Comparison of ENCODE assay signal across 10 cellular contexts in the genomic region with DNA sequence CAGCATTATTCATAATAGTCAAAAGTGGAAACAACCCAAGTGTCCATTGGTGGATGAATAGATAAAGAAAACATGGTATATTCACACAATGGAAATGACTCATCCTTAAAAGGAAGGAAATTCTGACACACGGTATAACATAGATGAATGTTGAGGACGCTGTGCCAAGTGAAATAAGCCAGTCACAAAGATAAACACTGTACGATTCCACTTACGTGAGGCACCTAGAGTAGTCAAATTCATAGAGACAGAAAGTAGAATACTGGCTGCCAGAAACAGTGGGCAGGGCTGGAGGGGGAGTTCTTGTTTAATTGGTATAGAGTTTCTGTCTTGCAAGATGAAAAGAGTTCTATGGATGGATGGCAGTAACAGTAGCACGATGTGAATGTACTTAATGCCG. TPM values are rescaled to one million over a fixed set of nuclear protein-coding genes. Genes with fewer than 3 reads are reported as not detected.
DNase-seq lines count a peak whose midpoint lies in the region; ATAC-seq, FAIRE-seq and TF ChIP-seq lines count a peak whose summit lies in the region.
"Had no signal": no experiment of that assay in that cellular context is flagged by ENCODE, and none has a peak within 500 bp of the region (broad histone marks: within the 10 kb centered on the region; RNA-seq: fewer than 3 reads in every experiment).

No MANE protein-coding gene starts in this region.

- H3K27ac ChIP-seq in body of pancreas (no peak overlapping the region), small intestine (ENCODE audit: low read depth in 1 of 2, low read length in 1 of 2) (no peak overlapping the region)

- no peaks in the 10 kb centered on the region for H3K27me3 ChIP-seq in body of pancreas
- no peaks in the 10 kb centered on the region for H3K27me3 ChIP-seq in small intestine (ENCODE audit: control insufficient read depth in 2 of 2, insufficient read depth in 2 of 2, low read length in 2 of 2)

- H3K27ac Mint-ChIP-seq in activated CD4-positive, alpha-beta T cell treated with anti-CD3 and anti-CD28 coated beads, Interleukin-2, amount 10 ng/mL, durations not matched to agents 24 days and 14 days = peak overlapping the region; percentile 46
- peak overlapping the region; percentile 71 for H3K27ac Mint-ChIP-seq in chondrocyte (ENCODE audit: unreplicated experiment)
- H3K27ac Mint-ChIP-seq in naive thymus-derived CD8-positive, alpha-beta T cell = no peak overlapping the region
- H3K27ac Mint-ChIP-seq: CD8-positive, alpha-beta memory T cell had no signal

- intact Hi-C loops in activated CD4-positive, alpha-beta T cell treated with anti-CD3 and anti-CD28 coated beads, Interleukin-2, amount 10 ng/mL, durations not matched to agents 24 days and 14 days (cut with micrococcal nuclease) = loop anchor here (1.0 to 2.0 kb wide), 3 partner anchors 26 to 215 kb away; a partner anchor contains a TSS
- intact Hi-C loops in body of pancreas (cut with DNase I) = no loop called here

- peak; percentile 64 for DNase-seq in activated CD4-positive, alpha-beta T cell treated with anti-CD3 and anti-CD28 coated beads, Interleukin-2, amount 10 ng/mL, durations not matched to agents 24 days and 14 days
- no peak for DNase-seq in activated CD4-positive, alpha-beta T cell treated with anti-CD3 and anti-CD28 coated beads for 4 hours
- DNase-seq in OCI-M1 (lab: John Stamatoyannopoulos, UW) (peak; percentile 43), chondrocyte (ENCODE audit: low spot score) (no peak), body of pancreas (no peak), small intestine (no peak)
- DNase-seq in stimulated activated CD4-positive, alpha-beta T cell treated with anti-CD3 and anti-CD28 coated beads, Interleukin-2, amount 100 ng/mL, for 4 hours (ENCODE audit: low read depth) = peak; percentile 4
- no peak for DNase-seq in naive thymus-derived CD8-positive, alpha-beta T cell
- DNase-seq: CD8-positive, alpha-beta memory T cell; NCI-H526 had no signal

- 62 to 74% methylated on average over 6 of the region's 6 CpGs for WGBS in body of pancreas, 2 donors
- WGBS in small intestine, 3 donors = 65 to 80% (median 75%) methylated on average over 6 of the region's 6 CpGs

- H3K9me3 Mint-ChIP-seq in activated CD4-positive, alpha-beta T cell treated with anti-CD3 and anti-CD28 coated beads, Interleukin-2, amount 10 ng/mL, durations not matched to agents 24 days and 14 days = no peaks in the 10 kb centered on the region
- no peaks in the 10 kb centered on the region for H3K9me3 Mint-ChIP-seq in chondrocyte (ENCODE audit: low read depth)
- H3K9me3 Mint-ChIP-seq in naive thymus-derived CD8-positive, alpha-beta T cell = no peaks in the 10 kb centered on the region
- H3K9me3 Mint-ChIP-seq: CD8-positive, alpha-beta memory T cell had no signal

- FAIRE-seq in small intestine (lab: Jason Lieb, UNC) = no peak

- H3K36me3 ChIP-seq in body of pancreas (replicated peaks in 1 of 2; ENCODE audit: insufficient read depth in 1 of 2, low read depth in 2 of 2) = no peaks in the 10 kb centered on the region
- H3K36me3 ChIP-seq in small intestine (ENCODE audit: control insufficient read depth in 2 of 2, insufficient read depth in 2 of 2, low read length in 2 of 2) = no peaks in the 10 kb centered on the region

- no peaks in the 10 kb centered on the region for H3K4me1 ChIP-seq in body of pancreas
- H3K4me1 ChIP-seq in small intestine (ENCODE audit: control insufficient read depth in 2 of 2, insufficient read depth in 1 of 2, low read depth in 1 of 2, low read length in 1 of 2) = no peaks in the 10 kb centered on the region

- TF ChIP-seq POLR2A in body of pancreas (IDR thresholded peaks at IDR 0.05) = no peak

- POLR2A ChIA-PET in naive thymus-derived CD8-positive, alpha-beta T cell (lab: Charles Lee) = no interaction called here

- no peak overlapping the region for H3K4me3 Mint-ChIP-seq in activated CD4-positive, alpha-beta T cell treated with anti-CD3 and anti-CD28 coated beads, Interleukin-2, amount 10 ng/mL, durations not matched to agents 24 days and 14 days
- no peak overlapping the region for H3K4me3 Mint-ChIP-seq in chondrocyte (ENCODE audit: unreplicated experiment)
- H3K4me3 Mint-ChIP-seq in naive thymus-derived CD8-positive, alpha-beta T cell = no peak overlapping the region
- H3K4me3 Mint-ChIP-seq: CD8-positive, alpha-beta memory T cell had no signal

- ATAC-seq in naive thymus-derived CD8-positive, alpha-beta T cell = no peak
- ATAC-seq in body of pancreas = no peak

- no peaks in the 10 kb centered on the region for H3K9me3 ChIP-seq in body of pancreas
- H3K9me3 ChIP-seq in small intestine (ENCODE audit: control insufficient read depth, low read depth) = no peaks in the 10 kb centered on the region

- no peaks in the 10 kb centered on the region for H3K36me3 Mint-ChIP-seq in activated CD4-positive, alpha-beta T cell treated with anti-CD3 and anti-CD28 coated beads, Interleukin-2, amount 10 ng/mL, durations not matched to agents 24 days and 14 days (ENCODE audit: low read depth)
- H3K36me3 Mint-ChIP-seq in chondrocyte (ENCODE audit: low read depth) = no peaks in the 10 kb centered on the region
- peaks cover 0 to 3% (median 0%) of the 10 kb centered on the region in 3 donors for H3K36me3 Mint-ChIP-seq in naive thymus-derived CD8-positive, alpha-beta T cell

- H3K4me3 ChIP-seq in body of pancreas (no peak overlapping the region), small intestine (ENCODE audit: low read depth in 1 of 2, low read length in 2 of 2) (no peak overlapping the region)

- no peaks in the 10 kb centered on the region for H3K27me3 Mint-ChIP-seq in activated CD4-positive, alpha-beta T cell treated with anti-CD3 and anti-CD28 coated beads, Interleukin-2, amount 10 ng/mL, durations not matched to agents 24 days and 14 days
- H3K27me3 Mint-ChIP-seq in chondrocyte (ENCODE audit: low read depth) = no peaks in the 10 kb centered on the region
- H3K27me3 Mint-ChIP-seq in naive thymus-derived CD8-positive, alpha-beta T cell = no peaks in the 10 kb centered on the region
- H3K27me3 Mint-ChIP-seq: CD8-positive, alpha-beta memory T cell had no signal

- peaks cover 10% of the 10 kb centered on the region for H3K4me1 Mint-ChIP-seq in activated CD4-positive, alpha-beta T cell treated with anti-CD3 and anti-CD28 coated beads, Interleukin-2, amount 10 ng/mL, durations not matched to agents 24 days and 14 days
- H3K4me1 Mint-ChIP-seq in chondrocyte (ENCODE audit: low read depth) = peaks cover 8% of the 10 kb centered on the region
- peaks cover 3 to 10% (median 6%) of the 10 kb centered on the region in 4 donors for H3K4me1 Mint-ChIP-seq in naive thymus-derived CD8-positive, alpha-beta T cell

- TF ChIP-seq CTCF in chondrocyte (IDR thresholded peaks at IDR 0.05) (no peak), body of pancreas (IDR thresholded peaks at IDR 0.05) (no peak)

RNA-seq across cellular contexts. Expression of a gene that starts 26.6 kb away (rescaled TPM):
- 21.2 and 21.7 TPM in 2 replicates for total RNA-seq in activated CD4-positive, alpha-beta T cell treated with anti-CD3 and anti-CD28 coated beads, Interleukin-2, amount 10 ng/mL, durations not matched to agents 24 days and 14 days
- total RNA-seq in chondrocyte (17.8 to 23.1 TPM (median 20.8 TPM) in 3 replicates), body of pancreas (10 to 100 TPM; 39.9 to 45.9 TPM)
- total RNA-seq in naive thymus-derived CD8-positive, alpha-beta T cell = 10 to 100 TPM; 69.6 to 70.3 TPM
- polyA plus RNA-seq in naive thymus-derived CD8-positive, alpha-beta T cell = 10 to 100 TPM; 19.0 to 29.3 (median 26.2) TPM
- polyA plus RNA-seq in small intestine = 1 to 10 TPM; 4.6 to 6.4 (median 5.4) TPM

Comparison
In these comparisons a context has a peak if more than half of its experiments do, and no peak if none do; other contexts are left out.
1. DNase-seq: peak in activated CD4-positive, alpha-beta T cell treated with anti-CD3 and anti-CD28 coated beads, Interleukin-2, amount 10 ng/mL, durations not matched to agents 24 days and 14 days (single experiment), OCI-M1 (single experiment) and stimulated activated CD4-positive, alpha-beta T cell treated with anti-CD3 and anti-CD28 coated beads, Interleukin-2, amount 100 ng/mL, for 4 hours (single experiment); none in activated CD4-positive, alpha-beta T cell treated with anti-CD3 and anti-CD28 coated beads for 4 hours (0 of 2), chondrocyte (single experiment), naive thymus-derived CD8-positive, alpha-beta T cell (0 of 10), body of pancreas (0 of 4) and small intestine (single experiment).
2. H3K27ac Mint-ChIP-seq: peak in activated CD4-positive, alpha-beta T cell treated with anti-CD3 and anti-CD28 coated beads, Interleukin-2, amount 10 ng/mL, durations not matched to agents 24 days and 14 days (single experiment) and chondrocyte (single experiment); none in naive thymus-derived CD8-positive, alpha-beta T cell (0 of 10).